In genomic region chr9:2159521-2160417, GRCh38 we compare ENCODE assay signal across 8 cellular contexts.
DNase-seq lines count a peak whose midpoint lies in the region; ATAC-seq and TF ChIP-seq lines count a peak whose summit lies in the region.

No MANE protein-coding gene starts in this region.

- DNase-seq in T-helper 17 cell (no peak), fibroblast of pulmonary artery (ENCODE audit: low read depth) (peak; percentile 36), pons (ENCODE audit: low spot score) (peak; percentile 74), iPS-NIHi7 (ENCODE audit: extremely low spot score) (no peak), NCI-H2029 treated with DMSO at 0.1 percent for 48 hours (lab: John Stamatoyannopoulos, UW) (no peak), T1000 (lab: John Stamatoyannopoulos, UW) (no peak)

- no peak for TF ChIP-seq CTCF in fibroblast of pulmonary artery (IDR thresholded peaks at IDR 0.05; ENCODE audit: low read length, missing control alignments)

- H3K27me3 Mint-ChIP-seq in T-helper 17 cell: no peaks in the 10 kb centered on the region

- H3K27ac Mint-ChIP-seq in T-helper 17 cell: peak overlapping the region; percentile 94

- peak overlapping the region; percentile 66 for H3K4me3 ChIP-seq in fibroblast of pulmonary artery (replicated peaks; ENCODE audit: low read depth, low read length)

- peaks cover 4% of the 10 kb centered on the region for H3K36me3 Mint-ChIP-seq in T-helper 17 cell (ENCODE audit: low read depth)

- peaks cover 39% of the 10 kb centered on the region for H3K4me1 Mint-ChIP-seq in T-helper 17 cell

- no peaks in the 10 kb centered on the region for H3K9me3 ChIP-seq in T-helper 17 cell (ENCODE audit: control insufficient read depth, low read length, poor library complexity, severe bottlenecking)

- ATAC-seq in HG03432 (IDR thresholded peaks at IDR 0.05; ENCODE audit: unreplicated experiment) (peak; percentile 24), T-helper 17 cell (no peak), HG03280 (IDR thresholded peaks at IDR 0.05; ENCODE audit: unreplicated experiment) (no peak)

- H3K4me3 Mint-ChIP-seq in T-helper 17 cell: peak overlapping the region; percentile 77

Comparison
In these comparisons a context has a peak if more than half of its experiments do, and no peak if none do; other contexts are left out.
1. DNase-seq: peak in fibroblast of pulmonary artery (single experiment) and pons (single experiment); none in T-helper 17 cell (0 of 3), iPS-NIHi7 (single experiment), NCI-H2029 treated with DMSO at 0.1 percent for 48 hours (single experiment) and T1000 (single experiment).